15 cellular contexts compared by ENCODE assay signal in genomic region chr12:116529686-116530085, GRCh38.
"Had no signal": no experiment of that assay in that cellular context is flagged by ENCODE, and none has a peak within 500 bp of the region (broad histone marks: within the 10 kb centered on the region; RNA-seq: fewer than 3 reads in every experiment).

No MANE protein-coding gene starts in this region.

- H3K36me3 ChIP-seq: heart right ventricle, upper lobe of left lung had no signal

- H3K27me3 ChIP-seq: upper lobe of left lung had no signal

- H3K4me3 ChIP-seq: heart right ventricle, upper lobe of left lung had no signal

- H3K9me3 ChIP-seq: heart right ventricle, upper lobe of left lung had no signal

- DNase-seq: activated CD4-positive, alpha-beta memory T cell treated with anti-CD3 and anti-CD28 coated beads for 36 hours; activated CD4-positive, alpha-beta T cell treated with anti-CD3 and anti-CD28 coated beads for 4 hours; activated gamma-delta T cell treated with Interleukin-2 at 50 U/mL for 16 hours; activated naive CD8-positive, alpha-beta T cell treated with anti-CD3 and anti-CD28 coated beads for 36 hours; activated T-cell treated with anti-CD3 and anti-CD28 coated beads for 4 hours; amygdala; effector memory CD8-positive, alpha-beta T cell; heart right ventricle; immature natural killer cell; left ventricle myocardium superior; stimulated activated CD4-positive, alpha-beta T cell treated with anti-CD3 and anti-CD28 coated beads, Interleukin-12 subunit alpha, Interleukin-12 subunit beta, amount 100 ng/mL, for 4 hours; stimulated activated CD4-positive, alpha-beta T cell treated with anti-CD3 and anti-CD28 coated beads, Interleukin-1b, Interleukin-23, amount 100 ng/mL, for 48 hours; stimulated activated naive CD8-positive, alpha-beta T cell treated with anti-CD3 and anti-CD28 coated beads, Interleukin-15, amount 100 ng/mL, for 72 hours; upper lobe of left lung had no signal

- H3K27ac ChIP-seq: heart right ventricle, upper lobe of left lung had no signal

- ATAC-seq: effector memory CD8-positive, alpha-beta T cell; heart right ventricle; left ventricle myocardium superior; stimulated activated naive CD8-positive, alpha-beta T cell treated with anti-CD3 and anti-CD28 coated beads, Interleukin-15, amount 100 ng/mL, for 72 hours; WTC11 had no signal
